ENCODE assay signal across 24 cellular contexts in the genomic region with DNA sequence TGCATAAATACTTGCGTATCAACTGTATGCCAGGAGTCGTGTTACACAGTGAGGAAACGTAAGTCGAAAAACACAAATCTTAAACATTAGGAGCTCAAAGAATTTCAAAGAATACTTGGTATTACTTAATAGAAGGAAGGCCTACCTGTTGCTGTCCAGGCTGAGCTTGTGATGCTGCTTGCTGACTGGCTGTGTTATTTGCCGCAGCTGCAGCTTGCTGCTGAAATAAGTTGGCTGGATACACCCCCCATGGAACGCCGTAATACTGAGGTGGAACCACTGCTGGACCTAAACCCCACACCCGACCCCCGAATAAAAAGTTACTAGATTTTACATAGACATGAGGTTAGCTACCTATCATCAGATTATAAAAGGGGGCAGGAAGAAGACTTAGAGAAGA. TPM values are rescaled to one million over a fixed set of nuclear protein-coding genes. Genes with fewer than 3 reads are reported as not detected.
A peak's percentile ranks its signal among the peaks of the same experiment; 100 is the strongest.
DNase-seq lines count a peak whose midpoint lies in the region; ATAC-seq, FAIRE-seq and TF ChIP-seq lines count a peak whose summit lies in the region.
"Had no signal": no experiment of that assay in that cellular context is flagged by ENCODE, and none has a peak within 500 bp of the region (broad histone marks: within the 10 kb centered on the region; RNA-seq: fewer than 3 reads in every experiment).

No MANE protein-coding gene starts in this region.

- H3K79me2 ChIP-seq in HepG2 (ENCODE audit: insufficient read depth, low read length) (peaks cover 14% of the 10 kb centered on the region), KMS-11 (ENCODE audit: insufficient read depth, low read depth) (peaks cover 37% of the 10 kb centered on the region)

- H2AFZ ChIP-seq in HepG2 (ENCODE audit: low read length) (no peak overlapping the region), KMS-11 (ENCODE audit: low read depth) (no peak overlapping the region)
- H2AFZ ChIP-seq: GM23248 had no signal

- FAIRE-seq in HepG2 (lab: Jason Lieb, UNC), result no peak
- FAIRE-seq: GM12892 had no signal

- DNase-seq in HepG2 (ENCODE audit: low spot score), result no peak
- no peak for DNase-seq in right lobe of liver
- no peak for DNase-seq in chondrocyte (ENCODE audit: low spot score)
- no peak for DNase-seq in GM19240 (ENCODE audit: insufficient read length, low spot score)
- no peak for DNase-seq in esophagus muscularis mucosa (ENCODE audit: extremely low spot score)
- DNase-seq in HuH-7 (ENCODE audit: low spot score), result no peak
- DNase-seq: 8988T; ACHN; AML-193; BE2C; Calu3; CD4-positive, alpha-beta memory T cell; COR-L47; DMS153; DND-41; GM23248; H9; HFFc6 had no signal

- H3K27ac ChIP-seq in HepG2 (ENCODE audit: extremely low read length, insufficient read depth, low read length) (no peak overlapping the region), right lobe of liver (no peak overlapping the region), KMS-11 (no peak overlapping the region), esophagus muscularis mucosa (replicated peaks in 1 of 4) (no peak overlapping the region)
- H3K27ac ChIP-seq: A549; BLaER1 treated with 17β-estradiol and CSF1 and Interleukin-3, amounts not matched to agents 10 nM and 100 nM; GM23248 had no signal

- WGBS in HepG2 (ENCODE audit: low lambda C conversion rate), result 98% methylated on average over 9 of the region's 9 CpGs
- WGBS in right lobe of liver (ENCODE audit: insufficient coverage, low coverage, low lambda C conversion rate, missing lambda C conversion rate), result 91% methylated on average over 9 of the region's 9 CpGs
- WGBS in esophagus muscularis mucosa, result 96% methylated on average over 9 of the region's 9 CpGs

- intact Hi-C loops in HepG2 (cut with micrococcal nuclease; ENCODE audit: unreplicated experiment) (no loop called here), right lobe of liver (cut with DNase I) (no loop called here), esophagus muscularis mucosa (cut with DNase I) (no loop called here)

- TF ChIP-seq CTCF in HepG2 (CRISPR knock-in tag; IDR thresholded peaks at IDR 0.05), result no peak
- TF ChIP-seq CTCF in right lobe of liver (IDR thresholded peaks at IDR 0.05), result no peak
- TF ChIP-seq CTCF in KMS-11 (conservative IDR thresholded peaks at IDR 0.05; ENCODE audit: low read depth, low read length), result no peak
- no peak for TF ChIP-seq CTCF in chondrocyte (IDR thresholded peaks at IDR 0.05)
- TF ChIP-seq CTCF in esophagus muscularis mucosa (IDR thresholded peaks at IDR 0.05), result no peak

- CTCF ChIA-PET in HepG2 (lab: Yijun Ruan, JAX; ENCODE audit: low intra/inter-chr PET ratio, low total read pairs), result no interaction called here

- H3K9ac ChIP-seq in HepG2 (ENCODE audit: insufficient read depth, low read depth, low read length) (no peak overlapping the region), KMS-11 (no peak overlapping the region)
- H3K9ac ChIP-seq: BLaER1 treated with 17β-estradiol and CSF1 and Interleukin-3, amounts not matched to agents 10 nM and 100 nM; GM23248 had no signal

- H3K4me1 ChIP-seq in HepG2 (ENCODE audit: insufficient read depth, low read length), result peaks cover 5% of the 10 kb centered on the region; the same call in 1 of the 2 replicates
- H3K4me1 ChIP-seq in right lobe of liver, result peaks cover 0 to 34% (median 7%) of the 10 kb centered on the region in 4 donors
- H3K4me1 ChIP-seq in KMS-11 (ENCODE audit: low read depth, poor library complexity, severe bottlenecking), result peaks cover 49% of the 10 kb centered on the region
- peaks cover 0 to 5% (median 2%) of the 10 kb centered on the region in 4 donors for H3K4me1 ChIP-seq in esophagus muscularis mucosa
- H3K4me1 ChIP-seq: BE2C had no signal

- peaks cover 11% of the 10 kb centered on the region; the same call in 1 of the 2 replicates for H4K20me1 ChIP-seq in HepG2 (ENCODE audit: insufficient read depth, low read length)
- H4K20me1 ChIP-seq in KMS-11 (ENCODE audit: insufficient read depth), result no peaks in the 10 kb centered on the region

- no peaks in the 10 kb centered on the region for H3K27me3 Mint-ChIP-seq in chondrocyte (ENCODE audit: low read depth)
- H3K27me3 Mint-ChIP-seq: CD4-positive, alpha-beta memory T cell had no signal

- no peaks in the 10 kb centered on the region for H3K9me3 Mint-ChIP-seq in chondrocyte (ENCODE audit: low read depth)
- H3K9me3 Mint-ChIP-seq: CD14-positive monocyte; CD4-positive, alpha-beta memory T cell; H9; HFFc6 had no signal

- H3K36me3 ChIP-seq in HepG2 (replicated peaks in 1 of 2; ENCODE audit: control insufficient read depth in 1 of 2, insufficient read depth in 2 of 2, low read length in 2 of 2) (peaks cover 23 to 80% of the 10 kb centered on the region in 2 experiments), right lobe of liver (peaks cover 0 to 42% (median 11%) of the 10 kb centered on the region in 4 donors), KMS-11 (ENCODE audit: insufficient read depth) (peaks cover 5% of the 10 kb centered on the region; the same call in 1 of the 2 replicates), esophagus muscularis mucosa (peaks cover 13 to 81% (median 49%) of the 10 kb centered on the region in 4 donors)

- no peak for TF ChIP-seq RAD21 in HepG2 (CRISPR knock-in tag; IDR thresholded peaks at IDR 0.05)

- H3K27me3 ChIP-seq in HepG2 (ENCODE audit: control insufficient read depth in 1 of 2, insufficient read depth in 2 of 2, low read length in 2 of 2), result no peaks in the 10 kb centered on the region
- no peaks in the 10 kb centered on the region for H3K27me3 ChIP-seq in right lobe of liver
- H3K27me3 ChIP-seq in KMS-11 (ENCODE audit: insufficient read depth, low read depth), result no peaks in the 10 kb centered on the region
- no peaks in the 10 kb centered on the region for H3K27me3 ChIP-seq in esophagus muscularis mucosa
- H3K27me3 ChIP-seq: BE2C; BLaER1 treated with 17β-estradiol and CSF1 and Interleukin-3, amounts not matched to agents 10 nM and 100 nM had no signal

- in situ Hi-C loops in HepG2 (cut with HindIII; ENCODE audit: extremely low pct_ligation_motif_present, low pct_unique_long_range_greater_than_20kb), result no loop called here

- TF ChIP-seq EP300 in HepG2 (IDR thresholded peaks at IDR 0.05; ENCODE audit: low read depth in 2 of 2, low read length in 2 of 2), result no peak
- TF ChIP-seq EP300 in HepG2 (CRISPR knock-in tag; IDR thresholded peaks at IDR 0.05; ENCODE audit: borderline replicate concordance), result no peak
- TF ChIP-seq EP300 in esophagus muscularis mucosa (IDR thresholded peaks at IDR 0.05), result no peak

- H3K36me3 Mint-ChIP-seq in chondrocyte (ENCODE audit: low read depth), result peaks cover 19% of the 10 kb centered on the region

- peak overlapping the region; percentile 15 for H3K27ac Mint-ChIP-seq in chondrocyte (ENCODE audit: unreplicated experiment)
- H3K27ac Mint-ChIP-seq: CD14-positive monocyte, H9, HFFc6 had no signal

- TF ChIP-seq POLR2A in HepG2 (IDR thresholded peaks at IDR 0.05; ENCODE audit: insufficient read depth in 1 of 2, low read depth in 2 of 2, low read length in 2 of 2) (no peak), right lobe of liver (IDR thresholded peaks at IDR 0.05) (no peak), esophagus muscularis mucosa (IDR thresholded peaks at IDR 0.05; ENCODE audit: low read depth) (no peak)

- POLR2A ChIA-PET in HepG2 (lab: Yijun Ruan, JAX), result interaction anchor here (0.6 kb wide), 1 partner anchor 20 kb away, joined by 3 read pairs; no protein-coding TSS in a partner anchor

- ATAC-seq in HepG2 (no peak), right lobe of liver (no peak)
- ATAC-seq: A549, HCT116 had no signal

- no peak overlapping the region for H3K4me3 Mint-ChIP-seq in chondrocyte (ENCODE audit: unreplicated experiment)
- H3K4me3 Mint-ChIP-seq: CD14-positive monocyte; CD4-positive, alpha-beta memory T cell; H9; HFFc6 had no signal

- no TSS peak for BruUV-seq in HepG2 (replicated peaks; lab: Mats Ljungman, UMichigan)

- peaks cover 15% of the 10 kb centered on the region for H3K4me1 Mint-ChIP-seq in chondrocyte (ENCODE audit: low read depth)
- H3K4me1 Mint-ChIP-seq: CD14-positive monocyte had no signal

- H3K4me2 ChIP-seq in HepG2 (ENCODE audit: low read depth, low read length) (no peak overlapping the region), KMS-11 (0 out of 2 replicates have a peak overlapping the region, but pooled peaks have one; percentile 39)
- H3K4me2 ChIP-seq: A549; BLaER1 treated with 17β-estradiol and CSF1 and Interleukin-3, amounts not matched to agents 10 nM and 100 nM had no signal

- H3K9me3 ChIP-seq in HepG2 (ENCODE audit: low read length) (no peaks in the 10 kb centered on the region), right lobe of liver (no peaks in the 10 kb centered on the region), esophagus muscularis mucosa (no peaks in the 10 kb centered on the region)
- H3K9me3 ChIP-seq: A549; BE2C; BLaER1 treated with 17β-estradiol and CSF1 and Interleukin-3, amounts not matched to agents 10 nM and 100 nM had no signal

- no peak overlapping the region for H3K4me3 ChIP-seq in HepG2 (replicated peaks in 1 of 3; ENCODE audit: insufficient read depth in 1 of 3, low read depth in 2 of 3, low read length in 3 of 3)
- H3K4me3 ChIP-seq in right lobe of liver, result no peak overlapping the region
- no peak overlapping the region for H3K4me3 ChIP-seq in KMS-11 (IDR thresholded peaks at IDR 0.05; ENCODE audit: insufficient read depth, low read depth, low read length)
- H3K4me3 ChIP-seq in esophagus muscularis mucosa, result no peak overlapping the region
- H3K4me3 ChIP-seq: A549; BLaER1 treated with 17β-estradiol and CSF1 and Interleukin-3, amounts not matched to agents 10 nM and 100 nM; GM23248 had no signal

RNA-seq across cellular contexts. Expression of a gene that starts 56.4 kb away (rescaled TPM):
- 69.6 and 94.7 TPM in 2 replicates for total RNA-seq in HepG2 (2016; rRNA removed; fragmentation: Illumina TruSeq; extraction: Trizol)
- 268 and 314 TPM in 2 replicates for total RNA-seq in HepG2 (2016; cell fraction: cytosol; rRNA removed; fragmentation: Illumina TruSeq; extraction: Trizol; ENCODE audit: low read depth)
- 66.2 and 87.3 TPM in 2 replicates for total RNA-seq in HepG2 (2016; cell fraction: insoluble cytoplasmic fraction; rRNA removed; fragmentation: Illumina TruSeq; extraction: Trizol)
- 195 and 235 TPM in 2 replicates for total RNA-seq in HepG2 (2016; cell fraction: membrane; rRNA removed; fragmentation: Illumina TruSeq; extraction: Trizol)
- total RNA-seq in HepG2 (2016; cell fraction: nucleus; rRNA removed; fragmentation: Illumina TruSeq; extraction: Trizol), result 86.0 and 93.6 TPM in 2 replicates
- 61.8 and 69.8 TPM in 2 replicates for polyA plus RNA-seq in HepG2 (2011; rRNA removed)
- polyA plus RNA-seq in HepG2 (2011; cell fraction: cytosol; rRNA removed), result 41.5 and 48.4 TPM in 2 replicates
- 37.5 and 39.9 TPM in 2 replicates for polyA plus RNA-seq in HepG2 (2011; cell fraction: nucleus; rRNA removed)
- polyA plus RNA-seq in HepG2 (2012), result 57.8 and 68.4 TPM in 2 replicates
- polyA plus RNA-seq in HepG2 (2016; cell fraction: cytosol; fragmentation: Illumina TruSeq; extraction: Trizol; ENCODE audit: low read depth), result 1.7 and 2.0 TPM in 2 replicates
- 65.5 and 73.0 TPM in 2 replicates for polyA plus RNA-seq in HepG2 (2016; cell fraction: insoluble cytoplasmic fraction; fragmentation: Illumina TruSeq; extraction: Trizol; ENCODE audit: low read depth)
- 11.7 and 13.1 TPM in 2 replicates for polyA plus RNA-seq in HepG2 (2016; cell fraction: membrane; fragmentation: Illumina TruSeq; extraction: Trizol; ENCODE audit: low read depth)
- 65.5 and 68.7 TPM in 2 replicates for polyA plus RNA-seq in HepG2 (2016; cell fraction: nucleus; fragmentation: Illumina TruSeq; extraction: Trizol; ENCODE audit: insufficient read depth, low read depth)
- 209 and 286 TPM in 2 replicates for polyA minus RNA-seq in HepG2 (2011; rRNA and poly(A)+ RNA removed; ENCODE audit: low replicate concordance)
- 125 and 141 TPM in 2 replicates for polyA minus RNA-seq in HepG2 (2011; cell fraction: cytosol; rRNA and poly(A)+ RNA removed)
- 209 and 212 TPM in 2 replicates for polyA minus RNA-seq in HepG2 (2011; cell fraction: nucleus; rRNA and poly(A)+ RNA removed)
- 10 to 100 TPM; 31.3 to 62.2 (median 51.5) TPM for total RNA-seq in right lobe of liver
- total RNA-seq in chondrocyte, result 67.7 to 73.1 TPM (median 70.0 TPM) in 3 replicates
- total RNA-seq in esophagus muscularis mucosa, result 100 to 1,000 TPM in 1 of 4 donors, 10 to 100 TPM in 3; 73.7 to 113 (median 93.1) TPM
